9 cellular contexts compared by ENCODE assay signal in genomic region chr9:676780-677458, GRCh38.
A peak's percentile ranks its signal among the peaks of the same experiment; 100 is the strongest.
DNase-seq lines count a peak whose midpoint lies in the region; ATAC-seq and TF ChIP-seq lines count a peak whose summit lies in the region.
"Had no signal": no experiment of that assay in that cellular context is flagged by ENCODE, and none has a peak within 500 bp of the region (broad histone marks: within the 10 kb centered on the region; RNA-seq: fewer than 3 reads in every experiment).

No MANE protein-coding gene starts in this region.

- TF ChIP-seq CTCF in Calu3 (IDR thresholded peaks at IDR 0.05; ENCODE audit: unreplicated experiment) (no peak), GM13977 (IDR thresholded peaks at IDR 0.05; ENCODE audit: extremely low read depth, insufficient read depth, missing control alignments) (no peak)

- CTCF ChIA-PET in Calu3 (lab: Charles Lee): no interaction called here

- H3K4me3 ChIP-seq in MG63: peak overlapping the region; percentile 38
- peak overlapping the region; percentile 55 for H3K4me3 ChIP-seq in rectal smooth muscle tissue (ENCODE audit: low read length)

- no peaks in the 10 kb centered on the region for H3K36me3 Mint-ChIP-seq in Calu3 (ENCODE audit: insufficient read depth, unreplicated experiment)

- no TSS peak for BruUV-seq in Calu3 (replicated peaks; lab: Mats Ljungman, UMichigan)

- peak overlapping the region; percentile 50 for H3K4me3 Mint-ChIP-seq in Calu3 (ENCODE audit: low read depth, unreplicated experiment)

- in situ Hi-C loops in GM13977 (cut with MboI; ENCODE audit: low pct_unique_long_range_greater_than_20kb, low sequenced_read_pairs, unreplicated experiment): no loop called here

- ATAC-seq in GM18907 (IDR thresholded peaks at IDR 0.05; ENCODE audit: unreplicated experiment): no peak
- no peak for ATAC-seq in GM21526 (IDR thresholded peaks at IDR 0.05; ENCODE audit: low FRiP score, unreplicated experiment)
- no peak for ATAC-seq in GM21515 (IDR thresholded peaks at IDR 0.05; ENCODE audit: unreplicated experiment)

- peaks cover 29% of the 10 kb centered on the region for H3K36me3 ChIP-seq in MG63
- H3K36me3 ChIP-seq in rectal smooth muscle tissue (ENCODE audit: control insufficient read depth, insufficient read depth, low read length): no peaks in the 10 kb centered on the region

- H3K9ac ChIP-seq in rectal smooth muscle tissue (ENCODE audit: low read length): no peak overlapping the region

- H3K27me3 ChIP-seq in MG63 (no peaks in the 10 kb centered on the region), rectal smooth muscle tissue (ENCODE audit: control insufficient read depth, insufficient read depth, low read length) (no peaks in the 10 kb centered on the region)

- intact Hi-C loops in Calu3 (cut with micrococcal nuclease; ENCODE audit: unreplicated experiment): no loop called here

- peak overlapping the region; percentile 94 for H3K27ac ChIP-seq in epithelial cell of prostate
- H3K27ac ChIP-seq in rectal smooth muscle tissue (ENCODE audit: low read depth, low read length): peak overlapping the region; percentile 63

- peaks cover 6% of the 10 kb centered on the region for H3K4me1 ChIP-seq in rectal smooth muscle tissue (ENCODE audit: control insufficient read depth, insufficient read depth, low read length)

- H3K9me3 Mint-ChIP-seq in Calu3 (ENCODE audit: low read depth, unreplicated experiment): no peaks in the 10 kb centered on the region

- H3K27ac Mint-ChIP-seq in Calu3 (ENCODE audit: unreplicated experiment): peak overlapping the region; percentile 15

- peaks cover 17% of the 10 kb centered on the region for H3K4me1 Mint-ChIP-seq in Calu3 (ENCODE audit: low read depth, unreplicated experiment)

- H3K27me3 Mint-ChIP-seq in Calu3 (ENCODE audit: unreplicated experiment): no peaks in the 10 kb centered on the region

- DNase-seq in Calu3: peak; percentile 31
- no peak for DNase-seq in MG63
- DNase-seq in epithelial cell of prostate (ENCODE audit: low read depth, low spot score): no peak
- DNase-seq in GM13977 (ENCODE audit: low spot score): no peak
- DNase-seq: activated T-cell treated with anti-CD3 and anti-CD28 coated beads for 4 hours had no signal

- H3K9me3 ChIP-seq in MG63: no peaks in the 10 kb centered on the region
